In genomic region chr16:68230956-68231355, GRCh38 we compare ENCODE assay signal across 19 cellular contexts. TPM values are rescaled to one million over a fixed set of nuclear protein-coding genes. Genes with fewer than 3 reads are reported as not detected.
"Had no signal": no experiment of that assay in that cellular context is flagged by ENCODE, and none has a peak within 500 bp of the region (broad histone marks: within the 10 kb centered on the region; RNA-seq: fewer than 3 reads in every experiment).

No MANE protein-coding gene starts in this region.

- H3K36me3 ChIP-seq: left ventricle myocardium inferior, SJCRH30, thoracic aorta had no signal

- H3K27ac Mint-ChIP-seq: activated naive CD4-positive, alpha-beta T cell treated with anti-CD3 and anti-CD28 coated beads, Interleukin-2, amount 10 ng/mL, durations not matched to agents 7 days and 5 days; activated T-helper 17 cell treated with anti-CD3 and anti-CD28 coated beads, Interleukin-2, amount 50 U/mL, for 72 hours; memory B cell; natural killer cell had no signal

- H3K27me3 ChIP-seq: esophagus muscularis mucosa, right lobe of liver, SJCRH30 had no signal

- H3K9me3 ChIP-seq: esophagus muscularis mucosa, left ventricle myocardium inferior, psoas muscle, right lobe of liver, SJCRH30, spleen, thoracic aorta had no signal

- H3K4me3 Mint-ChIP-seq: activated naive CD4-positive, alpha-beta T cell treated with anti-CD3 and anti-CD28 coated beads, Interleukin-2, amount 10 ng/mL, durations not matched to agents 7 days and 5 days; activated T-helper 17 cell treated with anti-CD3 and anti-CD28 coated beads, Interleukin-2, amount 50 U/mL, for 72 hours; memory B cell; natural killer cell had no signal

- H3K27ac ChIP-seq: coronary artery, esophagus muscularis mucosa, left ventricle myocardium inferior, psoas muscle, right lobe of liver, SJCRH30, spleen, thoracic aorta had no signal

- FAIRE-seq: urothelium cell line had no signal

- H3K9me3 Mint-ChIP-seq: activated naive CD4-positive, alpha-beta T cell treated with anti-CD3 and anti-CD28 coated beads, Interleukin-2, amount 10 ng/mL, durations not matched to agents 7 days and 5 days; activated T-helper 17 cell treated with anti-CD3 and anti-CD28 coated beads, Interleukin-2, amount 50 U/mL, for 72 hours; memory B cell; natural killer cell had no signal

- H3K27me3 Mint-ChIP-seq: activated naive CD4-positive, alpha-beta T cell treated with anti-CD3 and anti-CD28 coated beads, Interleukin-2, amount 10 ng/mL, durations not matched to agents 7 days and 5 days; activated T-helper 17 cell treated with anti-CD3 and anti-CD28 coated beads, Interleukin-2, amount 50 U/mL, for 72 hours; memory B cell had no signal

- DNase-seq: activated CD4-positive, alpha-beta T cell treated with anti-CD3 and anti-CD28 coated beads for 1 hour; activated naive CD4-positive, alpha-beta T cell treated with anti-CD3 and anti-CD28 coated beads, Interleukin-2, amount 10 ng/mL, durations not matched to agents 7 days and 5 days; central memory CD4-positive, alpha-beta T cell; glutamatergic neuron; hypothalamus; left ventricle myocardium inferior; natural killer cell; occipital lobe; psoas muscle; SJCRH30; spleen; T1000 had no signal

- ATAC-seq: activated T-helper 17 cell treated with anti-CD3 and anti-CD28 coated beads, Interleukin-2, amount 50 U/mL, for 72 hours; natural killer cell; psoas muscle; right lobe of liver had no signal

- H3K36me3 Mint-ChIP-seq: memory B cell, natural killer cell had no signal

- H3K4me3 ChIP-seq: coronary artery, esophagus muscularis mucosa, left ventricle myocardium inferior, psoas muscle, right lobe of liver, SJCRH30, spleen, thoracic aorta had no signal

RNA-seq across cellular contexts. Expression of gene ESRP2, which starts 5.0 kb away (rescaled TPM):
- total RNA-seq: natural killer cell, occipital lobe, psoas muscle had no signal
